ENCODE assay signal across 2 cellular contexts in the genomic region with DNA sequence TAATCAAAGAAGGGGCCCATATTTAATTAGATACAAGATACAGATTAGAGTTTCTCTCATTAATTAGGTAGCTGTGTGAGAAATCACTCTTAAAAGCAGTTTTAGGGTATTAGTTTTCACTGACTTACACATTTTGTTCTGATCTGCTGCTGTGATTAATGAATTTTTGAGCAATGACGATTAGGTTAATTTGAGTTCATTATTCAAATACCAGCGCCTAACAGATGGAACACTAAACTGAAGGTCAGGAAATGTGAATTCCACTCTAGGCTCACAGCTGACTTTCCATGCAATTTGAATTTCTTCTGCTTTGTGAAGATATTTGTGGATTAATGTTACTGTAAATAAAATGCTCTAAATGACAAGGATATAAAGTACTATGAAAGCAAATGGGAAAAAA.
TF ChIP-seq lines count a peak whose summit lies in the region.

No MANE protein-coding gene starts in this region.

TF ChIP-seq in SK-N-SH, 30 proteins besides CTCF, POLR2A, EP300 and RAD21 (continued from another document):
- TF ChIP-seq PBX3 (IDR thresholded peaks at IDR 0.05) (no peak), SMC3 (IDR thresholded peaks at IDR 0.05; ENCODE audit: low read depth, low read length) (no peak), SIN3A (IDR thresholded peaks at IDR 0.05; ENCODE audit: borderline replicate concordance, low read depth, low read length) (no peak), YY1 (IDR thresholded peaks at IDR 0.05; ENCODE audit: low read depth) (no peak), MEF2A (IDR thresholded peaks at IDR 0.05; ENCODE audit: borderline replicate concordance, low read depth) (no peak), CHD2 (IDR thresholded peaks at IDR 0.05; ENCODE audit: low read length, partially characterized antibody) (no peak), USF1 (IDR thresholded peaks at IDR 0.05; ENCODE audit: borderline replicate concordance, low read depth) (no peak)

TF ChIP-seq in GM12878, 131 proteins besides CTCF, POLR2A, EP300 and RAD21 (continued from another document):
- TF ChIP-seq, protein P1, sequence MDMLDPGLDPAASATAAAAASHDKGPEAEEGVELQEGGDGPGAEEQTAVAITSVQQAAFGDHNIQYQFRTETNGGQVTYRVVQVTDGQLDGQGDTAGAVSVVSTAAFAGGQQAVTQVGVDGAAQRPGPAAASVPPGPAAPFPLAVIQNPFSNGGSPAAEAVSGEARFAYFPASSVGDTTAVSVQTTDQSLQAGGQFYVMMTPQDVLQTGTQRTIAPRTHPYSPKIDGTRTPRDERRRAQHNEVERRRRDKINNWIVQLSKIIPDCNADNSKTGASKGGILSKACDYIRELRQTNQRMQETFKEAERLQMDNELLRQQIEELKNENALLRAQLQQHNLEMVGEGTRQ (IDR thresholded peaks at IDR 0.05; ENCODE audit: borderline replicate concordance, low read depth, low read length), result no peak
- TF ChIP-seq, protein P2, sequence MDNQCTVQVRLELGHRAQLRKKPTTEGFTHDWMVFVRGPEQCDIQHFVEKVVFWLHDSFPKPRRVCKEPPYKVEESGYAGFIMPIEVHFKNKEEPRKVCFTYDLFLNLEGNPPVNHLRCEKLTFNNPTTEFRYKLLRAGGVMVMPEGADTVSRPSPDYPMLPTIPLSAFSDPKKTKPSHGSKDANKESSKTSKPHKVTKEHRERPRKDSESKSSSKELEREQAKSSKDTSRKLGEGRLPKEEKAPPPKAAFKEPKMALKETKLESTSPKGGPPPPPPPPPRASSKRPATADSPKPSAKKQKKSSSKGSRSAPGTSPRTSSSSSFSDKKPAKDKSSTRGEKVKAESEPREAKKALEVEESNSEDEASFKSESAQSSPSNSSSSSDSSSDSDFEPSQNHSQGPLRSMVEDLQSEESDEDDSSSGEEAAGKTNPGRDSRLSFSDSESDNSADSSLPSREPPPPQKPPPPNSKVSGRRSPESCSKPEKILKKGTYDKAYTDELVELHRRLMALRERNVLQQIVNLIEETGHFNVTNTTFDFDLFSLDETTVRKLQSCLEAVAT (IDR thresholded peaks at IDR 0.05), result no peak
- no peak for TF ChIP-seq SREBF2 (IDR thresholded peaks at IDR 0.05; ENCODE audit: low read length)
TF ChIP-seq in GM12878: peak in this region for 0.
